ENCODE assay signal across 9 cellular contexts in the genomic region with DNA sequence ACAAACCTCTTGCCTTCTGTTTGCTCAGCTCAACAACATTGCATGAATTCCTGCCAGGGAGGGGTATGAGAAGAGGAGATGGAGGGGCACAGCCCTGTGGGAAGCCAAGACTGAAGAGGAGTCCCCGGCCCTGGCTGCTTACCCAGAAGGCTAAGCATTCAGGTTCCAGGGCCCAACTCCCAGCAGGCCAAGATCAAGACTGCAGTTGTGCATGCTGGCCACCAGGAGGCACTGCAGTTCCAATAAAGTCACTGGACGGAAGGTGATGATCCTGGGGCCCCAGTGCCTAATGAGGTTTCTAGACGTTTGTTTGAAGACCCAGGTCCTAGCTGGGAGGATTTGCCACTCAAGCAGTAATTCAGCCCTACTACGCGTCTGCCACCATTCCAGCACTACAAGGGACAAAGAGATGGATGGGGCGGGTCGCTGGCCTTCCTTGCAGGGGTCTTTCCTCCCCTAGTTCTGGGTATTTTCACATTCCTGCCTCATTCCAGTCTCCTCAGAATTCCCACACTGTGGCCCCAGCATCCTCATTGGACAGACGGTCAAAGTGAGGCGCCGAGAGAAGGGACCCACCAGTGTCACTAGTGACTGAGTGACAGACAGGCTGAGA. TPM values are rescaled to one million over a fixed set of nuclear protein-coding genes. Genes with fewer than 3 reads are reported as not detected.
DNase-seq lines count a peak whose midpoint lies in the region; ATAC-seq and TF ChIP-seq lines count a peak whose summit lies in the region.
"Had no signal": no experiment of that assay in that cellular context is flagged by ENCODE, and none has a peak within 500 bp of the region (broad histone marks: within the 10 kb centered on the region; RNA-seq: fewer than 3 reads in every experiment).

No MANE protein-coding gene starts in this region.

- H3K9me3 ChIP-seq in gastrocnemius medialis = no peaks in the 10 kb centered on the region
- H3K9me3 ChIP-seq: BLaER1 treated with 17β-estradiol and CSF1 and Interleukin-3, amounts not matched to agents 10 nM and 100 nM had no signal

- no peaks in the 10 kb centered on the region for H3K36me3 ChIP-seq in gastrocnemius medialis
- H3K36me3 ChIP-seq: BLaER1 treated with 17β-estradiol and CSF1 and Interleukin-3, amounts not matched to agents 10 nM and 100 nM had no signal

- peak; percentile 77 for ATAC-seq in Right ventricle myocardium superior (ENCODE audit: poor library complexity)
- peak; percentile 56 to 62 for ATAC-seq in gastrocnemius medialis
- no peak for ATAC-seq in GM21447 (IDR thresholded peaks at IDR 0.05; ENCODE audit: unreplicated experiment)

- CTCF ChIA-PET in RWPE1 (lab: Yijun Ruan, JAX) = interaction anchor here (0.6 to 1.7 kb wide), 14 partner anchors 9 to 1841 kb away, joined by 3 to 5 read pairs (median 3); no protein-coding TSS in a partner anchor

- TF ChIP-seq POLR2A in gastrocnemius medialis (IDR thresholded peaks at IDR 0.05) = no peak

- intact Hi-C loops in Right ventricle myocardium superior (cut with DNase I) (loop anchor here (2.0 kb wide), 1 partner anchor 252 kb away; no protein-coding TSS in a partner anchor), gastrocnemius medialis (cut with DNase I; ENCODE audit: low total_unique reads) (loop anchor here (1.0 kb wide), 1 partner anchor 252 kb away; no protein-coding TSS in a partner anchor)

- H3K27ac ChIP-seq in RWPE1 (no peak overlapping the region), gastrocnemius medialis (no peak overlapping the region)
- H3K27ac ChIP-seq: BLaER1 treated with 17β-estradiol and CSF1 and Interleukin-3, amounts not matched to agents 10 nM and 100 nM had no signal

- DNase-seq in NCI-H2081 (lab: John Stamatoyannopoulos, UW) (peak; percentile 62 to 66), NCI-H2081 treated with DMSO at 0.1 percent for 48 hours (lab: John Stamatoyannopoulos, UW) (no peak), KG1 (lab: John Stamatoyannopoulos, UW) (peak; percentile 10), RWPE1 (ENCODE audit: low spot score) (peak; percentile 50), Right ventricle myocardium superior (no peak), gastrocnemius medialis (no peak)
- peak; percentile 82 for DNase-seq in activated effector memory CD4-positive, alpha-beta T cell treated with anti-CD3 and anti-CD28 coated beads, Interleukin-2, amount 50 U/mL, for 16 hours

- no peaks in the 10 kb centered on the region for H3K4me1 ChIP-seq in gastrocnemius medialis

- in situ Hi-C loops in gastrocnemius medialis (cut with MboI; ENCODE audit: low sequenced_read_pairs in 4 of 4) = loop anchor here in 3 of 4 donors (5.0 to 25.0 kb wide), 3 partner anchors 174 to 256 kb away; no protein-coding TSS in a partner anchor

- POLR2A ChIA-PET in RWPE1 (lab: Yijun Ruan, JAX; ENCODE audit: low non-redundant PET) = no interaction called here

- TF ChIP-seq CTCF in RWPE1 (conservative IDR thresholded peaks at IDR 0.05; ENCODE audit: low read depth) (peak; percentile 71), gastrocnemius medialis (IDR thresholded peaks at IDR 0.05 in 4 of 5, conservative IDR thresholded peaks at IDR 0.05 in 1 of 5) (peak; percentile 70 to 87 (median 82))

- no peak overlapping the region for H3K4me3 ChIP-seq in gastrocnemius medialis
- H3K4me3 ChIP-seq: BLaER1 treated with 17β-estradiol and CSF1 and Interleukin-3, amounts not matched to agents 10 nM and 100 nM had no signal

- peaks cover 0 to 3% (median 0%) of the 10 kb centered on the region in 3 donors for H3K27me3 ChIP-seq in gastrocnemius medialis
- H3K27me3 ChIP-seq: BLaER1 treated with 17β-estradiol and CSF1 and Interleukin-3, amounts not matched to agents 10 nM and 100 nM had no signal

RNA-seq across cellular contexts. Expression of a gene that starts 23.6 kb away (rescaled TPM):
- total RNA-seq in Right ventricle myocardium superior = 0.03 TPM
- under 1 TPM in 2 of 4 donors, not detected in 2; 0.07 to 0.12 TPM for total RNA-seq in gastrocnemius medialis

Comparison
In these comparisons a context has a peak if more than half of its experiments do, and no peak if none do; other contexts are left out.
1. DNase-seq: peak in NCI-H2081 (2 of 2), KG1 (single experiment), RWPE1 (single experiment) and activated effector memory CD4-positive, alpha-beta T cell treated with anti-CD3 and anti-CD28 coated beads, Interleukin-2, amount 50 U/mL, for 16 hours (single experiment); none in NCI-H2081 treated with DMSO at 0.1 percent for 48 hours (single experiment), Right ventricle myocardium superior (single experiment) and gastrocnemius medialis (0 of 2).